In the genomic region with DNA sequence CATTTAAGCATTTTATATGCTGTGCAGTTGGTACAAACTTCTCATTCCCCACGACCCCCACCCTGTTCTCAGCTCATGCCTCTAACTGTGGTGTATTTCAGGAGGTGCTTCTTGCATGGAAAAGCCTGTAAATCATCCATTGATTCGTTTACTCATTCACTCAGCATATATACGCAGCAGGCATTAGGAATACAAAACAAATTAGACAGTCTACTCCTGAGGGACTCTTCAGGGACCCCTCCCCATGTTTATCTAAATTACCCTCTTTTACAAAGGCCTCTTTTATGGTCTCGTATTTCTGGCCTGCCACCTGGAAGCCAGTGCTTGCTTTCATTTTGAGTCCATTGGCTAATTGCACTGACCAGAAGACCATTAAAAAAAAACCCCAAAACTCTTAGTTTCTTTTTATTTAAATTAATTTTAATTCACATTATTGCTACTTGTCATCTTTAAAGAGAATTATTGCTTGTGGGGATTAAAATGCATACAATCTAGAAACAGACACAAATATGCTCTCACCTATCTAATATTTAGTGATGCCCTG, we compare ENCODE assay signal across 28 cellular contexts.
DNase-seq lines count a peak whose midpoint lies in the region; ATAC-seq lines count a peak whose summit lies in the region.
"Had no signal": no experiment of that assay in that cellular context is flagged by ENCODE, and none has a peak within 500 bp of the region (broad histone marks: within the 10 kb centered on the region; RNA-seq: fewer than 3 reads in every experiment).

No MANE protein-coding gene starts in this region.

- H3K9me3 ChIP-seq in CD4-positive, alpha-beta memory T cell (ENCODE audit: control insufficient read depth in 1 of 2, low read length in 2 of 2) = no peaks in the 10 kb centered on the region
- H3K9me3 ChIP-seq: esophagus muscularis mucosa, prostate gland, SK-N-SH had no signal

- H3K4me3 Mint-ChIP-seq in activated naive CD8-positive, alpha-beta T cell treated with anti-CD3 and anti-CD28 coated beads for 36 hours = no peak overlapping the region
- H3K4me3 Mint-ChIP-seq in CD4-positive, alpha-beta memory T cell = no peak overlapping the region
- H3K4me3 Mint-ChIP-seq: activated naive CD8-positive, alpha-beta T cell; dendritic cell treated with granulocyte-macrophage colony-stimulating factor and Interleukin-4, amounts not matched to agents 40 ng/mL and 50 ng/mL, for 4 days had no signal

- H3K36me3 ChIP-seq in CD4-positive, alpha-beta memory T cell (ENCODE audit: insufficient read depth, low read length) = no peaks in the 10 kb centered on the region
- H3K36me3 ChIP-seq: esophagus muscularis mucosa, prostate gland had no signal

- no peaks in the 10 kb centered on the region for H3K4me1 Mint-ChIP-seq in activated naive CD8-positive, alpha-beta T cell treated with anti-CD3 and anti-CD28 coated beads for 36 hours
- no peaks in the 10 kb centered on the region for H3K4me1 Mint-ChIP-seq in CD4-positive, alpha-beta memory T cell

- H3K4me3 ChIP-seq in CD4-positive, alpha-beta memory T cell (ENCODE audit: low read length in 2 of 2) = no peak overlapping the region
- H3K4me3 ChIP-seq: esophagus muscularis mucosa, prostate gland had no signal

- no peaks in the 10 kb centered on the region for H3K36me3 Mint-ChIP-seq in activated naive CD8-positive, alpha-beta T cell treated with anti-CD3 and anti-CD28 coated beads for 36 hours
- H3K36me3 Mint-ChIP-seq in CD4-positive, alpha-beta memory T cell = no peaks in the 10 kb centered on the region
- H3K36me3 Mint-ChIP-seq: activated naive CD8-positive, alpha-beta T cell had no signal

- H3K27ac ChIP-seq in CD4-positive, alpha-beta memory T cell (ENCODE audit: low read depth, low read length) = no peak overlapping the region
- H3K27ac ChIP-seq: 22Rv1, C4-2B, esophagus muscularis mucosa, foreskin keratinocyte, HL-60, prostate gland had no signal

- H3K27me3 ChIP-seq in CD4-positive, alpha-beta memory T cell (ENCODE audit: insufficient read depth, low read length) = no peaks in the 10 kb centered on the region
- H3K27me3 ChIP-seq: esophagus muscularis mucosa had no signal

- no peaks in the 10 kb centered on the region for H3K9me3 Mint-ChIP-seq in activated naive CD8-positive, alpha-beta T cell treated with anti-CD3 and anti-CD28 coated beads for 36 hours
- peaks cover 0 to 3% (median 0%) of the 10 kb centered on the region in 8 donors for H3K9me3 Mint-ChIP-seq in CD4-positive, alpha-beta memory T cell
- H3K9me3 Mint-ChIP-seq: dendritic cell treated with granulocyte-macrophage colony-stimulating factor and Interleukin-4, amounts not matched to agents 40 ng/mL and 50 ng/mL, for 4 days had no signal

- no peak for ATAC-seq in HG03280 (IDR thresholded peaks at IDR 0.05; ENCODE audit: unreplicated experiment)
- ATAC-seq: foreskin keratinocyte, left cardiac atrium had no signal

- DNase-seq in NCI-H1092 treated with DMSO at 0.1 percent for 48 hours (lab: John Stamatoyannopoulos, UW) = peak; percentile 56
- DNase-seq in NCI-H1092 (lab: John Stamatoyannopoulos, UW) = no peak
- peak; percentile 59 for DNase-seq in NCI-H2227 treated with DMSO at 0.1 percent for 48 hours (lab: John Stamatoyannopoulos, UW)
- DNase-seq in SK-N-DZ (ENCODE audit: low spot score) = peak; percentile 64
- peak; percentile 15 for DNase-seq in renal cortical epithelial cell (ENCODE audit: low read depth)
- DNase-seq in activated naive CD8-positive, alpha-beta T cell treated with anti-CD3 and anti-CD28 coated beads for 36 hours = no peak
- no peak for DNase-seq in CD4-positive, alpha-beta memory T cell
- DNase-seq: activated effector memory CD4-positive, alpha-beta T cell treated with Interleukin-2 at 50 U/mL for 16 hours; activated T-cell treated with anti-CD3 and anti-CD28 coated beads for 4 hours; Calu3; central memory CD4-positive, alpha-beta T cell; foreskin keratinocyte; left cardiac atrium; mammary epithelial cell; NCI-H2029 treated with DMSO at 0.1 percent for 48 hours; NCI-H774; SK-N-SH; stimulated activated CD4-positive, alpha-beta T cell treated with anti-CD3 and anti-CD28 coated beads, Interleukin-15, amount 100 ng/mL, for 24 hours; stimulated activated naive CD4-positive, alpha-beta T cell treated with Interleukin-2 at 50 U/mL for 16 hours; T-helper 2 cell had no signal

- CTCF ChIA-PET in CD4-positive, alpha-beta memory T cell (lab: Charles Lee; ENCODE audit: partially characterized antibody) = no interaction called here

- POLR2A ChIA-PET in CD4-positive, alpha-beta memory T cell (lab: Charles Lee; ENCODE audit: partially characterized antibody) = no interaction called here

- H3K27me3 Mint-ChIP-seq in activated naive CD8-positive, alpha-beta T cell treated with anti-CD3 and anti-CD28 coated beads for 36 hours = no peaks in the 10 kb centered on the region
- H3K27me3 Mint-ChIP-seq in CD4-positive, alpha-beta memory T cell = peaks cover 3 to 6% of the 10 kb centered on the region in 2 donors
- H3K27me3 Mint-ChIP-seq: dendritic cell treated with granulocyte-macrophage colony-stimulating factor and Interleukin-4, amounts not matched to agents 40 ng/mL and 50 ng/mL, for 4 days had no signal

- H3K4me1 ChIP-seq in CD4-positive, alpha-beta memory T cell (ENCODE audit: insufficient read depth, low read length) = no peaks in the 10 kb centered on the region
- H3K4me1 ChIP-seq: esophagus muscularis mucosa, foreskin keratinocyte, prostate gland had no signal

- no peak overlapping the region for H3K27ac Mint-ChIP-seq in activated naive CD8-positive, alpha-beta T cell treated with anti-CD3 and anti-CD28 coated beads for 36 hours
- H3K27ac Mint-ChIP-seq in CD4-positive, alpha-beta memory T cell = no peak overlapping the region
- H3K27ac Mint-ChIP-seq: activated naive CD8-positive, alpha-beta T cell; dendritic cell treated with granulocyte-macrophage colony-stimulating factor and Interleukin-4, amounts not matched to agents 40 ng/mL and 50 ng/mL, for 4 days had no signal

- intact Hi-C loops in CD4-positive, alpha-beta memory T cell (cut with micrococcal nuclease) = no loop called here

Comparison
In these comparisons a context has a peak if more than half of its experiments do, and no peak if none do; other contexts are left out.
1. DNase-seq: peak in NCI-H1092 treated with DMSO at 0.1 percent for 48 hours (single experiment), NCI-H2227 treated with DMSO at 0.1 percent for 48 hours (single experiment), SK-N-DZ (single experiment) and renal cortical epithelial cell (single experiment); none in NCI-H1092 (single experiment), activated naive CD8-positive, alpha-beta T cell treated with anti-CD3 and anti-CD28 coated beads for 36 hours (single experiment) and CD4-positive, alpha-beta memory T cell (0 of 5).